Comparison of ENCODE assay signal across 1 cellular context in the genomic region with DNA sequence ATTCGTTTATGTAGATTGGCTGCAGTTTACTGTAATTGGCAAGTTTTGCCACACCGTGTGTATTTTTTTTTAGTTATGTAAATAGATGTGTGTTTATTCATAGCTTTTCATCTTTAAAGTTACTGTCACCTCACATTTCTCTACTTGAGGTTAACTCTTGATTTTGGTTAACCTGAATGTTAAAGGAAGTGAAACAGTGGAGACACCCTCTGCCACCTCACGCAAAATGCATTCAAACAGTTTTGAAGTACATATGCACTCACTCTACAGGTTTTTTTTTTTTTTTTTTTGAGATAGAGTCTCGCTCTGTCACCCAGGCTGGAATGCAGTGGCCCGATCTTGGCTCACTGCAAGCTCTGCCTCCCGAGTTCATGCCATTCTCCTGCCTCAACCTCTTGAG.
TF ChIP-seq lines count a peak whose summit lies in the region.

No MANE protein-coding gene starts in this region.

TF ChIP-seq in WTC11, 78 proteins besides CTCF, POLR2A, EP300 and RAD21 (continued from another document):
- TF ChIP-seq ZNF532 (CRISPR knock-in tag; IDR thresholded peaks at IDR 0.05; ENCODE audit: borderline replicate concordance) (no peak), ZBTB21 (CRISPR knock-in tag; IDR thresholded peaks at IDR 0.05; ENCODE audit: borderline replicate concordance) (no peak), OVOL2 (CRISPR knock-in tag; IDR thresholded peaks at IDR 0.05; ENCODE audit: borderline replicate concordance) (no peak), ZNF263 (CRISPR knock-in tag; IDR thresholded peaks at IDR 0.05; ENCODE audit: low read depth) (no peak), CREB1 (CRISPR knock-in tag; IDR thresholded peaks at IDR 0.05) (no peak), E2F1 (CRISPR knock-in tag; IDR thresholded peaks at IDR 0.05) (no peak)
- TF ChIP-seq, protein P1, sequence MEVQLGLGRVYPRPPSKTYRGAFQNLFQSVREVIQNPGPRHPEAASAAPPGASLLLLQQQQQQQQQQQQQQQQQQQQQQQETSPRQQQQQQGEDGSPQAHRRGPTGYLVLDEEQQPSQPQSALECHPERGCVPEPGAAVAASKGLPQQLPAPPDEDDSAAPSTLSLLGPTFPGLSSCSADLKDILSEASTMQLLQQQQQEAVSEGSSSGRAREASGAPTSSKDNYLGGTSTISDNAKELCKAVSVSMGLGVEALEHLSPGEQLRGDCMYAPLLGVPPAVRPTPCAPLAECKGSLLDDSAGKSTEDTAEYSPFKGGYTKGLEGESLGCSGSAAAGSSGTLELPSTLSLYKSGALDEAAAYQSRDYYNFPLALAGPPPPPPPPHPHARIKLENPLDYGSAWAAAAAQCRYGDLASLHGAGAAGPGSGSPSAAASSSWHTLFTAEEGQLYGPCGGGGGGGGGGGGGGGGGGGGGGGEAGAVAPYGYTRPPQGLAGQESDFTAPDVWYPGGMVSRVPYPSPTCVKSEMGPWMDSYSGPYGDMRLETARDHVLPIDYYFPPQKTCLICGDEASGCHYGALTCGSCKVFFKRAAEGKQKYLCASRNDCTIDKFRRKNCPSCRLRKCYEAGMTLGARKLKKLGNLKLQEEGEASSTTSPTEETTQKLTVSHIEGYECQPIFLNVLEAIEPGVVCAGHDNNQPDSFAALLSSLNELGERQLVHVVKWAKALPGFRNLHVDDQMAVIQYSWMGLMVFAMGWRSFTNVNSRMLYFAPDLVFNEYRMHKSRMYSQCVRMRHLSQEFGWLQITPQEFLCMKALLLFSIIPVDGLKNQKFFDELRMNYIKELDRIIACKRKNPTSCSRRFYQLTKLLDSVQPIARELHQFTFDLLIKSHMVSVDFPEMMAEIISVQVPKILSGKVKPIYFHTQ (CRISPR knock-in tag; IDR thresholded peaks at IDR 0.05): no peak
- TF ChIP-seq, protein P2, sequence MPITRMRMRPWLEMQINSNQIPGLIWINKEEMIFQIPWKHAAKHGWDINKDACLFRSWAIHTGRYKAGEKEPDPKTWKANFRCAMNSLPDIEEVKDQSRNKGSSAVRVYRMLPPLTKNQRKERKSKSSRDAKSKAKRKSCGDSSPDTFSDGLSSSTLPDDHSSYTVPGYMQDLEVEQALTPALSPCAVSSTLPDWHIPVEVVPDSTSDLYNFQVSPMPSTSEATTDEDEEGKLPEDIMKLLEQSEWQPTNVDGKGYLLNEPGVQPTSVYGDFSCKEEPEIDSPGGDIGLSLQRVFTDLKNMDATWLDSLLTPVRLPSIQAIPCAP (CRISPR knock-in tag; IDR thresholded peaks at IDR 0.05): no peak
